1 cellular context compared by ENCODE assay signal in the genomic region with DNA sequence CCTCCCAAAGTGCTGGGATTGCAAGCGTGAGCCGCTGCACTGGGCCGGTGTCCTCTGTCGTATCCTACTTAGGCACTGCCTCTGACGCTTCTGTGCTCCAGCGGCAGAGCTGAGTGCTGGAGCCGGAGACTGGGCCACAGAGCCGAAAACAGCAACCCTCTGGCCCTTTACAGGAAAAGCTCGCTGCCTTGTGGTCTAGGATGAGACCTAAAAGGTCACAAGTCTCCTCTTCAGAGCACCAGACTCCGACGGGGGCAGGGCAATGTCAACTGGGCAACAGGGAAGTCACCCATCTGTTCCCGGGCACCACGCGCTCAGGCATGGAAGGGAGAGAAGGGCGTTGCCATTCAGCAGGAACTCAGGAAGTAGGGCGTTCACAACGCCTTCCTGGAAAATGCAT.
TF ChIP-seq lines count a peak whose summit lies in the region.

No MANE protein-coding gene starts in this region.

TF ChIP-seq in WTC11, 78 proteins besides CTCF, POLR2A, EP300 and RAD21 (continued from another document):
- TF ChIP-seq CDX4 (CRISPR knock-in tag; IDR thresholded peaks at IDR 0.05; ENCODE audit: borderline replicate concordance) (no peak), ATF3 (CRISPR knock-in tag; conservative IDR thresholded peaks at IDR 0.05) (no peak), ZNF121 (CRISPR knock-in tag; IDR thresholded peaks at IDR 0.05) (no peak), NFATC4 (CRISPR knock-in tag; IDR thresholded peaks at IDR 0.05) (no peak), NFE2L1 (CRISPR knock-in tag; IDR thresholded peaks at IDR 0.05) (no peak), ZNF512 (CRISPR knock-in tag; IDR thresholded peaks at IDR 0.05; ENCODE audit: borderline replicate concordance) (no peak)
- TF ChIP-seq, protein P1, sequence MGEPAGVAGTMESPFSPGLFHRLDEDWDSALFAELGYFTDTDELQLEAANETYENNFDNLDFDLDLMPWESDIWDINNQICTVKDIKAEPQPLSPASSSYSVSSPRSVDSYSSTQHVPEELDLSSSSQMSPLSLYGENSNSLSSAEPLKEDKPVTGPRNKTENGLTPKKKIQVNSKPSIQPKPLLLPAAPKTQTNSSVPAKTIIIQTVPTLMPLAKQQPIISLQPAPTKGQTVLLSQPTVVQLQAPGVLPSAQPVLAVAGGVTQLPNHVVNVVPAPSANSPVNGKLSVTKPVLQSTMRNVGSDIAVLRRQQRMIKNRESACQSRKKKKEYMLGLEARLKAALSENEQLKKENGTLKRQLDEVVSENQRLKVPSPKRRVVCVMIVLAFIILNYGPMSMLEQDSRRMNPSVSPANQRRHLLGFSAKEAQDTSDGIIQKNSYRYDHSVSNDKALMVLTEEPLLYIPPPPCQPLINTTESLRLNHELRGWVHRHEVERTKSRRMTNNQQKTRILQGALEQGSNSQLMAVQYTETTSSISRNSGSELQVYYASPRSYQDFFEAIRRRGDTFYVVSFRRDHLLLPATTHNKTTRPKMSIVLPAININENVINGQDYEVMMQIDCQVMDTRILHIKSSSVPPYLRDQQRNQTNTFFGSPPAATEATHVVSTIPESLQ (CRISPR knock-in tag; IDR thresholded peaks at IDR 0.05) = no peak
TF ChIP-seq in WTC11: peak in this region for 0.
